Comparison of ENCODE assay signal across 23 cellular contexts in genomic region chr2:144946263-144946662, GRCh38.
DNase-seq lines count a peak whose midpoint lies in the region; ATAC-seq, FAIRE-seq and TF ChIP-seq lines count a peak whose summit lies in the region.
"Had no signal": no experiment of that assay in that cellular context is flagged by ENCODE, and none has a peak within 500 bp of the region (broad histone marks: within the 10 kb centered on the region; RNA-seq: fewer than 3 reads in every experiment).

No MANE protein-coding gene starts in this region.

- no peaks in the 10 kb centered on the region for H3K27me3 Mint-ChIP-seq in glutamatergic neuron (ENCODE audit: unreplicated experiment)
- H3K27me3 Mint-ChIP-seq: activated CD8-positive, alpha-beta T cell treated with anti-CD3 and anti-CD28 coated beads for 36 hours; activated naive CD4-positive, alpha-beta T cell treated with anti-CD3 and anti-CD28 coated beads, Interleukin-2, amount 50 U/mL, for 24 hours; stimulated activated naive CD8-positive, alpha-beta T cell treated with anti-CD3 and anti-CD28 coated beads, Interleukin-15, Interleukin-2, amounts not matched to agents 100 ng/mL and 50 ng/mL, for 24 hours had no signal

- H4K20me1 ChIP-seq in keratinocyte (ENCODE audit: control insufficient read depth, extremely low read depth, insufficient read depth, low read length), result no peaks in the 10 kb centered on the region

- no peak overlapping the region for H3K4me2 ChIP-seq in keratinocyte (ENCODE audit: control insufficient read depth, extremely low read depth, insufficient read depth, low read depth, low read length)

- H3K4me3 Mint-ChIP-seq in glutamatergic neuron (ENCODE audit: unreplicated experiment), result no peak overlapping the region
- H3K4me3 Mint-ChIP-seq: activated CD8-positive, alpha-beta T cell treated with anti-CD3 and anti-CD28 coated beads for 36 hours; activated naive CD4-positive, alpha-beta T cell treated with anti-CD3 and anti-CD28 coated beads, Interleukin-2, amount 50 U/mL, for 24 hours; activated T-cell treated with anti-CD3 and anti-CD28 coated beads, Interleukin-2, amount 50 U/mL, for 4 hours; CD8-positive, alpha-beta T cell; stimulated activated naive CD8-positive, alpha-beta T cell treated with anti-CD3 and anti-CD28 coated beads, Interleukin-15, Interleukin-2, amounts not matched to agents 100 ng/mL and 50 ng/mL, for 24 hours; T-helper 1 cell treated with Interleukin-12 subunit alpha and Interleukin-12 subunit beta and Interleukin-4 antibody, amounts not matched to agents 30 μg/mL and 1 μg/mL, for 36 hours; WTC11 had no signal

- no peak overlapping the region for H3K9ac ChIP-seq in keratinocyte (ENCODE audit: control insufficient read depth, extremely low read depth, insufficient read depth, low read length)

- H3K36me3 Mint-ChIP-seq in glutamatergic neuron (ENCODE audit: unreplicated experiment), result no peaks in the 10 kb centered on the region
- H3K36me3 Mint-ChIP-seq: activated naive CD4-positive, alpha-beta T cell treated with anti-CD3 and anti-CD28 coated beads, Interleukin-2, amount 50 U/mL, for 24 hours; CD8-positive, alpha-beta T cell; WTC11 had no signal

- H3K27ac ChIP-seq in keratinocyte (ENCODE audit: control insufficient read depth, insufficient read depth, low read length), result no peak overlapping the region
- no peak overlapping the region for H3K27ac ChIP-seq in ascending aorta
- H3K27ac ChIP-seq: ovary, upper lobe of left lung had no signal

- H3K4me1 Mint-ChIP-seq in glutamatergic neuron (ENCODE audit: low read depth, unreplicated experiment), result peaks cover 5% of the 10 kb centered on the region
- H3K4me1 Mint-ChIP-seq: activated naive CD4-positive, alpha-beta T cell treated with anti-CD3 and anti-CD28 coated beads, Interleukin-2, amount 50 U/mL, for 24 hours had no signal

- DNase-seq in AG10803 (ENCODE audit: low read depth), result peak; percentile 33
- peak; percentile 32 for DNase-seq in LHCN-M2 (ENCODE audit: low read depth)
- peak; percentile 46 for DNase-seq in SKM-1 (lab: John Stamatoyannopoulos, UW; ENCODE audit: unreplicated experiment)
- DNase-seq in keratinocyte (ENCODE audit: low read depth, low spot score), result no peak
- no peak for DNase-seq in activated T-cell treated with anti-CD3 and anti-CD28 coated beads for 4 hours
- DNase-seq in ascending aorta (ENCODE audit: low spot score in 2 of 2), result no peak
- DNase-seq in glutamatergic neuron, result no peak
- DNase-seq: activated CD8-positive, alpha-beta T cell treated with anti-CD3 and anti-CD28 coated beads for 36 hours; activated T-cell treated with anti-CD3 and anti-CD28 coated beads, Interleukin-2, amount 50 U/mL, for 4 hours; CD8-positive, alpha-beta T cell; DMS79; MM.1S; ovary; stimulated activated CD4-positive, alpha-beta T cell treated with anti-CD3 and anti-CD28 coated beads, Interleukin-2, amount 100 ng/mL, for 24 hours had no signal

- peak; percentile 69 for FAIRE-seq in keratinocyte (lab: Jason Lieb, UNC)
- FAIRE-seq: colon, HepG2 had no signal

- H3K4me1 ChIP-seq in keratinocyte (ENCODE audit: control insufficient read depth, extremely low read depth, insufficient read depth, low read length) (peaks cover 48% of the 10 kb centered on the region), ascending aorta (peaks cover 3 to 20% of the 10 kb centered on the region in 2 donors)

- H3K36me3 ChIP-seq in keratinocyte (ENCODE audit: control insufficient read depth in 2 of 2, extremely low read depth in 1 of 2, insufficient read depth in 2 of 2, low read length in 2 of 2) (no peaks in the 10 kb centered on the region), ascending aorta (no peaks in the 10 kb centered on the region)
- H3K36me3 ChIP-seq: ovary, upper lobe of left lung had no signal

- no peak overlapping the region for H2AFZ ChIP-seq in keratinocyte (ENCODE audit: control insufficient read depth, low read length)

- no peaks in the 10 kb centered on the region for H3K9me1 ChIP-seq in keratinocyte (ENCODE audit: control insufficient read depth, extremely low read depth, insufficient read depth, low read length)

- no peaks in the 10 kb centered on the region for H3K79me2 ChIP-seq in keratinocyte (ENCODE audit: control insufficient read depth, insufficient read depth, low read length)

- no peaks in the 10 kb centered on the region for H3K9me3 Mint-ChIP-seq in glutamatergic neuron (ENCODE audit: unreplicated experiment)
- H3K9me3 Mint-ChIP-seq: activated CD8-positive, alpha-beta T cell treated with anti-CD3 and anti-CD28 coated beads for 36 hours; activated naive CD4-positive, alpha-beta T cell treated with anti-CD3 and anti-CD28 coated beads, Interleukin-2, amount 50 U/mL, for 24 hours; activated T-cell treated with anti-CD3 and anti-CD28 coated beads, Interleukin-2, amount 50 U/mL, for 4 hours; CD8-positive, alpha-beta T cell; stimulated activated naive CD8-positive, alpha-beta T cell treated with anti-CD3 and anti-CD28 coated beads, Interleukin-15, Interleukin-2, amounts not matched to agents 100 ng/mL and 50 ng/mL, for 24 hours; T-helper 1 cell treated with Interleukin-12 subunit alpha and Interleukin-12 subunit beta and Interleukin-4 antibody, amounts not matched to agents 30 μg/mL and 1 μg/mL, for 36 hours; WTC11 had no signal

- intact Hi-C loops in ascending aorta (cut with DNase I), result no loop called here

- no peak overlapping the region for H3K27ac Mint-ChIP-seq in glutamatergic neuron (ENCODE audit: unreplicated experiment)
- H3K27ac Mint-ChIP-seq: activated CD8-positive, alpha-beta T cell treated with anti-CD3 and anti-CD28 coated beads for 36 hours; activated naive CD4-positive, alpha-beta T cell treated with anti-CD3 and anti-CD28 coated beads, Interleukin-2, amount 50 U/mL, for 24 hours; CD8-positive, alpha-beta T cell; stimulated activated naive CD8-positive, alpha-beta T cell treated with anti-CD3 and anti-CD28 coated beads, Interleukin-15, Interleukin-2, amounts not matched to agents 100 ng/mL and 50 ng/mL, for 24 hours; T-helper 1 cell treated with Interleukin-12 subunit alpha and Interleukin-12 subunit beta and Interleukin-4 antibody, amounts not matched to agents 30 μg/mL and 1 μg/mL, for 36 hours; WTC11 had no signal

- H3K4me3 ChIP-seq in AG10803 (ENCODE audit: low read length) (no peak overlapping the region), keratinocyte (ENCODE audit: control insufficient read depth in 2 of 3, extremely low read depth in 1 of 3, insufficient read depth in 2 of 3, low read depth in 1 of 3, low read length in 3 of 3) (no peak overlapping the region), ascending aorta (no peak overlapping the region)
- H3K4me3 ChIP-seq: ovary, upper lobe of left lung had no signal

- H3K9me3 ChIP-seq in keratinocyte (ENCODE audit: control insufficient read depth, low read depth, low read length), result no peaks in the 10 kb centered on the region
- H3K9me3 ChIP-seq in ascending aorta, result no peaks in the 10 kb centered on the region
- H3K9me3 ChIP-seq: ovary, upper lobe of left lung had no signal

- dilution Hi-C loops in keratinocyte (cut with MboI; ENCODE audit: extremely low pct_ligation_motif_present, low sequenced_read_pairs), result no loop called here

- no peaks in the 10 kb centered on the region for H3K27me3 ChIP-seq in keratinocyte (ENCODE audit: control insufficient read depth, extremely low read depth, insufficient read depth, low read length)
- H3K27me3 ChIP-seq in ascending aorta, result no peaks in the 10 kb centered on the region
- H3K27me3 ChIP-seq: ovary, upper lobe of left lung had no signal

- TF ChIP-seq CTCF in AG10803 (conservative IDR thresholded peaks at IDR 0.05; ENCODE audit: low read length) (no peak), keratinocyte (optimal IDR thresholded peaks at IDR 0.05 in 1 of 3, IDR thresholded peaks at IDR 0.05 in 1 of 3, conservative IDR thresholded peaks at IDR 0.05 in 1 of 3; ENCODE audit: extremely low read depth in 1 of 3, insufficient read depth in 2 of 3, low read length in 3 of 3) (no peak), ascending aorta (IDR thresholded peaks at IDR 0.05) (no peak), glutamatergic neuron (IDR thresholded peaks at IDR 0.05; ENCODE audit: partially characterized antibody, unreplicated experiment) (no peak)

- ATAC-seq in GM21390 (IDR thresholded peaks at IDR 0.05; ENCODE audit: unreplicated experiment), result no peak
- ATAC-seq: activated CD8-positive, alpha-beta T cell treated with anti-CD3 and anti-CD28 coated beads for 36 hours; activated T-cell treated with anti-CD3 and anti-CD28 coated beads, Interleukin-2, amount 50 U/mL, for 4 hours; CD8-positive, alpha-beta T cell; HepG2; Right ventricle myocardium inferior; WTC11 had no signal

Comparison
In these comparisons a context has a peak if more than half of its experiments do, and no peak if none do; other contexts are left out.
1. DNase-seq: peak in AG10803 (single experiment), LHCN-M2 (single experiment) and SKM-1 (single experiment); none in keratinocyte (single experiment), activated T-cell treated with anti-CD3 and anti-CD28 coated beads for 4 hours (single experiment), ascending aorta (0 of 2) and glutamatergic neuron (single experiment).